Comparison of ENCODE assay signal across 1 cellular context in genomic region chr5:75374394-75374814, GRCh38.
TF ChIP-seq lines count a peak whose summit lies in the region.

No MANE protein-coding gene starts in this region.

TF ChIP-seq in WTC11, 78 proteins besides CTCF, POLR2A, EP300 and RAD21 (continued from another document):
- no peak for TF ChIP-seq PRRX2 (CRISPR knock-in tag; IDR thresholded peaks at IDR 0.05)
- TF ChIP-seq FOXK1 (CRISPR knock-in tag; IDR thresholded peaks at IDR 0.05): no peak
- no peak for TF ChIP-seq ZBTB43 (CRISPR knock-in tag; IDR thresholded peaks at IDR 0.05)
